ENCODE assay signal across 1 cellular context in genomic region chr1:16393255-16394177, GRCh38.
TF ChIP-seq lines count a peak whose summit lies in the region.

No MANE protein-coding gene starts in this region.

TF ChIP-seq in GM23338, 12 proteins besides CTCF, POLR2A, EP300 and RAD21 (continued from another document):
- TF ChIP-seq, protein P1, sequence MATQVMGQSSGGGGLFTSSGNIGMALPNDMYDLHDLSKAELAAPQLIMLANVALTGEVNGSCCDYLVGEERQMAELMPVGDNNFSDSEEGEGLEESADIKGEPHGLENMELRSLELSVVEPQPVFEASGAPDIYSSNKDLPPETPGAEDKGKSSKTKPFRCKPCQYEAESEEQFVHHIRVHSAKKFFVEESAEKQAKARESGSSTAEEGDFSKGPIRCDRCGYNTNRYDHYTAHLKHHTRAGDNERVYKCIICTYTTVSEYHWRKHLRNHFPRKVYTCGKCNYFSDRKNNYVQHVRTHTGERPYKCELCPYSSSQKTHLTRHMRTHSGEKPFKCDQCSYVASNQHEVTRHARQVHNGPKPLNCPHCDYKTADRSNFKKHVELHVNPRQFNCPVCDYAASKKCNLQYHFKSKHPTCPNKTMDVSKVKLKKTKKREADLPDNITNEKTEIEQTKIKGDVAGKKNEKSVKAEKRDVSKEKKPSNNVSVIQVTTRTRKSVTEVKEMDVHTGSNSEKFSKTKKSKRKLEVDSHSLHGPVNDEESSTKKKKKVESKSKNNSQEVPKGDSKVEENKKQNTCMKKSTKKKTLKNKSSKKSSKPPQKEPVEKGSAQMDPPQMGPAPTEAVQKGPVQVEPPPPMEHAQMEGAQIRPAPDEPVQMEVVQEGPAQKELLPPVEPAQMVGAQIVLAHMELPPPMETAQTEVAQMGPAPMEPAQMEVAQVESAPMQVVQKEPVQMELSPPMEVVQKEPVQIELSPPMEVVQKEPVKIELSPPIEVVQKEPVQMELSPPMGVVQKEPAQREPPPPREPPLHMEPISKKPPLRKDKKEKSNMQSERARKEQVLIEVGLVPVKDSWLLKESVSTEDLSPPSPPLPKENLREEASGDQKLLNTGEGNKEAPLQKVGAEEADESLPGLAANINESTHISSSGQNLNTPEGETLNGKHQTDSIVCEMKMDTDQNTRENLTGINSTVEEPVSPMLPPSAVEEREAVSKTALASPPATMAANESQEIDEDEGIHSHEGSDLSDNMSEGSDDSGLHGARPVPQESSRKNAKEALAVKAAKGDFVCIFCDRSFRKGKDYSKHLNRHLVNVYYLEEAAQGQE (IDR thresholded peaks at IDR 0.05; ENCODE audit: unreplicated experiment), result no peak
- TF ChIP-seq CREB1 (CRISPR knock-in tag; IDR thresholded peaks at IDR 0.05; ENCODE audit: low read depth), result no peak
- no peak for TF ChIP-seq ZNF114 (CRISPR knock-in tag; IDR thresholded peaks at IDR 0.05)
- TF ChIP-seq, protein P2, sequence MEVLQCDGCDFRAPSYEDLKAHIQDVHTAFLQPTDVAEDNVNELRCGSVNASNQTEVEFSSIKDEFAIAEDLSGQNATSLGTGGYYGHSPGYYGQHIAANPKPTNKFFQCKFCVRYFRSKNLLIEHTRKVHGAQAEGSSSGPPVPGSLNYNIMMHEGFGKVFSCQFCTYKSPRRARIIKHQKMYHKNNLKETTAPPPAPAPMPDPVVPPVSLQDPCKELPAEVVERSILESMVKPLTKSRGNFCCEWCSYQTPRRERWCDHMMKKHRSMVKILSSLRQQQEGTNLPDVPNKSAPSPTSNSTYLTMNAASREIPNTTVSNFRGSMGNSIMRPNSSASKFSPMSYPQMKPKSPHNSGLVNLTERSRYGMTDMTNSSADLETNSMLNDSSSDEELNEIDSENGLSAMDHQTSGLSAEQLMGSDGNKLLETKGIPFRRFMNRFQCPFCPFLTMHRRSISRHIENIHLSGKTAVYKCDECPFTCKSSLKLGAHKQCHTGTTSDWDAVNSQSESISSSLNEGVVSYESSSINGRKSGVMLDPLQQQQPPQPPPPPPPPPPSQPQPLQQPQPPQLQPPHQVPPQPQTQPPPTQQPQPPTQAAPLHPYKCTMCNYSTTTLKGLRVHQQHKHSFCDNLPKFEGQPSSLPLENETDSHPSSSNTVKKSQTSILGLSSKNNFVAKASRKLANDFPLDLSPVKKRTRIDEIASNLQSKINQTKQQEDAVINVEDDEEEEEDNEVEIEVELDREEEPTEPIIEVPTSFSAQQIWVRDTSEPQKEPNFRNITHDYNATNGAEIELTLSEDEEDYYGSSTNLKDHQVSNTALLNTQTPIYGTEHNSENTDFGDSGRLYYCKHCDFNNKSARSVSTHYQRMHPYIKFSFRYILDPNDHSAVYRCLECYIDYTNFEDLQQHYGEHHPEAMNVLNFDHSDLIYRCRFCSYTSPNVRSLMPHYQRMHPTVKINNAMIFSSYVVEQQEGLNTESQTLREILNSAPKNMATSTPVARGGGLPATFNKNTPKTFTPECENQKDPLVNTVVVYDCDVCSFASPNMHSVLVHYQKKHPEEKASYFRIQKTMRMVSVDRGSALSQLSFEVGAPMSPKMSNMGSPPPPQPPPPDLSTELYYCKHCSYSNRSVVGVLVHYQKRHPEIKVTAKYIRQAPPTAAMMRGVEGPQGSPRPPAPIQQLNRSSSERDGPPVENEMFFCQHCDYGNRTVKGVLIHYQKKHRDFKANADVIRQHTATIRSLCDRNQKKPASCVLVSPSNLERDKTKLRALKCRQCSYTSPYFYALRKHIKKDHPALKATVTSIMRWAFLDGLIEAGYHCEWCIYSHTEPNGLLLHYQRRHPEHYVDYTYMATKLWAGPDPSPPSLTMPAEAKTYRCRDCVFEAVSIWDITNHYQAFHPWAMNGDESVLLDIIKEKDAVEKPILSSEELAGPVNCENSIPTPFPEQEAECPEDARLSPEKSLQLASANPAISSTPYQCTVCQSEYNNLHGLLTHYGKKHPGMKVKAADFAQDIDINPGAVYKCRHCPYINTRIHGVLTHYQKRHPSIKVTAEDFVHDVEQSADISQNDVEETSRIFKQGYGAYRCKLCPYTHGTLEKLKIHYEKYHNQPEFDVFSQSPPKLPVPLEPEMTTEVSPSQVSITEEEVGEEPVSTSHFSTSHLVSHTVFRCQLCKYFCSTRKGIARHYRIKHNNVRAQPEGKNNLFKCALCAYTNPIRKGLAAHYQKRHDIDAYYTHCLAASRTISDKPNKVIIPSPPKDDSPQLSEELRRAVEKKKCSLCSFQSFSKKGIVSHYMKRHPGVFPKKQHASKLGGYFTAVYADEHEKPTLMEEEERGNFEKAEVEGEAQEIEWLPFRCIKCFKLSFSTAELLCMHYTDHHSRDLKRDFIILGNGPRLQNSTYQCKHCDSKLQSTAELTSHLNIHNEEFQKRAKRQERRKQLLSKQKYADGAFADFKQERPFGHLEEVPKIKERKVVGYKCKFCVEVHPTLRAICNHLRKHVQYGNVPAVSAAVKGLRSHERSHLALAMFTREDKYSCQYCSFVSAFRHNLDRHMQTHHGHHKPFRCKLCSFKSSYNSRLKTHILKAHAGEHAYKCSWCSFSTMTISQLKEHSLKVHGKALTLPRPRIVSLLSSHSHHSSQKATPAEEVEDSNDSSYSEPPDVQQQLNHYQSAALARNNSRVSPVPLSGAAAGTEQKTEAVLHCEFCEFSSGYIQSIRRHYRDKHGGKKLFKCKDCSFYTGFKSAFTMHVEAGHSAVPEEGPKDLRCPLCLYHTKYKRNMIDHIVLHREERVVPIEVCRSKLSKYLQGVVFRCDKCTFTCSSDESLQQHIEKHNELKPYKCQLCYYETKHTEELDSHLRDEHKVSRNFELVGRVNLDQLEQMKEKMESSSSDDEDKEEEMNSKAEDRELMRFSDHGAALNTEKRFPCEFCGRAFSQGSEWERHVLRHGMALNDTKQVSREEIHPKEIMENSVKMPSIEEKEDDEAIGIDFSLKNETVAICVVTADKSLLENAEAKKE (CRISPR knock-in tag; IDR thresholded peaks at IDR 0.05), result no peak
- no peak for TF ChIP-seq ZNF331 (CRISPR knock-in tag; IDR thresholded peaks at IDR 0.05; ENCODE audit: low read depth)
- TF ChIP-seq, protein P3, sequence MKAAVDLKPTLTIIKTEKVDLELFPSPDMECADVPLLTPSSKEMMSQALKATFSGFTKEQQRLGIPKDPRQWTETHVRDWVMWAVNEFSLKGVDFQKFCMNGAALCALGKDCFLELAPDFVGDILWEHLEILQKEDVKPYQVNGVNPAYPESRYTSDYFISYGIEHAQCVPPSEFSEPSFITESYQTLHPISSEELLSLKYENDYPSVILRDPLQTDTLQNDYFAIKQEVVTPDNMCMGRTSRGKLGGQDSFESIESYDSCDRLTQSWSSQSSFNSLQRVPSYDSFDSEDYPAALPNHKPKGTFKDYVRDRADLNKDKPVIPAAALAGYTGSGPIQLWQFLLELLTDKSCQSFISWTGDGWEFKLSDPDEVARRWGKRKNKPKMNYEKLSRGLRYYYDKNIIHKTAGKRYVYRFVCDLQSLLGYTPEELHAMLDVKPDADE (IDR thresholded peaks at IDR 0.05), result no peak
- no peak for TF ChIP-seq NANOG (IDR thresholded peaks at IDR 0.05; ENCODE audit: borderline replicate concordance)
